22 cellular contexts compared by ENCODE assay signal in genomic region chr5:67644221-67644920, GRCh38.
"Had no signal": no experiment of that assay in that cellular context is flagged by ENCODE, and none has a peak within 500 bp of the region (broad histone marks: within the 10 kb centered on the region; RNA-seq: fewer than 3 reads in every experiment).

No MANE protein-coding gene starts in this region.

- H3K9me3 ChIP-seq: neutrophil, pancreas, transverse colon, upper lobe of right lung, uterus had no signal

- DNase-seq: dermis blood vessel endothelial cell; effector memory CD4-positive, alpha-beta T cell; esophagus squamous epithelium; foreskin melanocyte; hypothalamus; mucosa of descending colon; naive B cell; pancreas; stimulated activated CD4-positive, alpha-beta T cell treated with anti-CD3 and anti-CD28 coated beads, Interleukin-12 subunit alpha, Interleukin-12 subunit beta, amount 100 ng/mL, for 4 hours; stimulated activated CD4-positive, alpha-beta T cell treated with anti-CD3 and anti-CD28 coated beads, Interleukin-1b, Interleukin-23, amount 100 ng/mL, for 48 hours; stimulated activated CD4-positive, alpha-beta T cell treated with anti-CD3 and anti-CD28 coated beads, Interleukin-4, amount 100 ng/mL, for 1 hour; stimulated activated CD8-positive, alpha-beta memory T cell treated with anti-CD3 and anti-CD28 coated beads, Interleukin-4, amount 100 ng/mL, for 48 hours; stimulated activated naive CD4-positive, alpha-beta T cell; stimulated activated naive CD8-positive, alpha-beta T cell treated with anti-CD3 and anti-CD28 coated beads, Interleukin-15, amount 100 ng/mL, for 72 hours; transverse colon; upper lobe of right lung; uterus had no signal

- H3K27me3 ChIP-seq: esophagus squamous epithelium, neutrophil, pancreas, suprapubic skin, transverse colon, upper lobe of right lung, uterus had no signal

- H3K4me3 ChIP-seq: coronary artery, esophagus squamous epithelium, lung, mucosa of descending colon, pancreas, smooth muscle cell, suprapubic skin, transverse colon, upper lobe of right lung, uterus had no signal

- H3K36me3 ChIP-seq: esophagus squamous epithelium, neutrophil, pancreas, suprapubic skin, transverse colon, upper lobe of right lung, uterus had no signal

- H3K27ac ChIP-seq: neutrophil, pancreas, suprapubic skin, transverse colon, upper lobe of right lung, uterus had no signal
